Comparison of ENCODE assay signal across 8 cellular contexts in the genomic region with DNA sequence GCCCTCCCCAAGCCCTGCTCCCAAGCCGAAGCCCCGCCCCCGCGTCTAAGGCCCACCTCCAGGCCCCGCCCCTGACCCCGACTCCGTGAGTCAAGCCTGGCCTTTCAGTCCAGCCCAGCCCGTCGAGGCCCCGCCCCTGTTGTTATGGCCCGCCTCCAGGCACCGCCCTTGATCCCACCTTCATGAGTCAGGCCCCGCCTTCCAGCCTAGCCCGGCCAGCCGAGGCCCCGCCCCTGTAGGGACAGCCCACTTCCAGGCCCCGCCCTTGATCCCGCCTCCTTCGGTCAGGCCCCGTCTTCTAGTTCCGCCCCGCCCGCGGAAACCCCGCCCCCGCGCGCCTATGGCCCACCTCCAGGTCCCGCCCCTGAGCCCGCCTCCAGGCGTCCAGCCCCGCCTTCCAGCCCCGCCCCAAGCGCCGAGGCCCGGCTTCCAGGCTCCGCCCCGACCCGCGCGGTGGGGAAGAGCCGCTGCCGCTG. TPM values are rescaled to one million over a fixed set of nuclear protein-coding genes. Genes with fewer than 3 reads are reported as not detected.
DNase-seq lines count a peak whose midpoint lies in the region; ATAC-seq, FAIRE-seq and TF ChIP-seq lines count a peak whose summit lies in the region.

No MANE protein-coding gene starts in this region.

- no peak for FAIRE-seq in urothelium cell line (lab: Jason Lieb, UNC)

- H3K9me3 ChIP-seq in right atrium auricular region, result no peaks in the 10 kb centered on the region
- no peaks in the 10 kb centered on the region for H3K9me3 ChIP-seq in psoas muscle

- H3K4me1 ChIP-seq in right atrium auricular region, result peaks cover 0 to 16% of the 10 kb centered on the region in 2 donors
- peaks cover 15% of the 10 kb centered on the region for H3K4me1 ChIP-seq in psoas muscle

- DNase-seq in NCI-H187 (lab: John Stamatoyannopoulos, UW) (peak; percentile 99 to 100), T-helper 2 cell (peak; percentile 95 to 100 (median 100)), right atrium auricular region (ENCODE audit: low spot score) (peak; percentile 100), psoas muscle (peak; percentile 99 to 100), urothelium cell line (ENCODE audit: low spot score) (peak; percentile 91)

- H3K36me3 ChIP-seq in right atrium auricular region (no peaks in the 10 kb centered on the region), psoas muscle (ENCODE audit: insufficient read depth in 1 of 2, low read depth in 1 of 2) (no peaks in the 10 kb centered on the region)

- ATAC-seq in GM18499 (IDR thresholded peaks at IDR 0.05; ENCODE audit: insufficient read depth, unreplicated experiment) (peak; percentile 66), HG02970 (IDR thresholded peaks at IDR 0.05; ENCODE audit: low FRiP score, unreplicated experiment) (peak; percentile 91), psoas muscle (peak; percentile 92 to 96 (median 94))

- TF ChIP-seq CTCF in right atrium auricular region (IDR thresholded peaks at IDR 0.05) (no peak), psoas muscle (IDR thresholded peaks at IDR 0.05) (no peak)

- H3K4me3 ChIP-seq in right atrium auricular region (peak overlapping the region; percentile 91 to 99), psoas muscle (peak overlapping the region; percentile 92)

- H3K27me3 ChIP-seq in right atrium auricular region (no peaks in the 10 kb centered on the region), psoas muscle (ENCODE audit: insufficient read depth in 3 of 3, low read length in 2 of 3) (no peaks in the 10 kb centered on the region)

- 0 to 1% (median 0%) methylated on average over 9 to 43 of the region's 43 CpGs for WGBS in psoas muscle, 3 donors

- intact Hi-C loops in psoas muscle (cut with DNase I), result loop anchor here (2.0 to 5.0 kb wide), 3 partner anchors 41 to 164 kb away; partner anchors contain the start of gene MORC3 (in 1 of the 2)

- peak overlapping the region; percentile 45 for H3K27ac ChIP-seq in angular gyrus (ENCODE audit: low read depth, low read length)
- H3K27ac ChIP-seq in right atrium auricular region, result peak overlapping the region; percentile 81 to 84
- H3K27ac ChIP-seq in psoas muscle, result peak overlapping the region; percentile 79

RNA-seq across cellular contexts. Expression of gene DOP1B, which starts 0.2 kb away (rescaled TPM):
- 1 to 10 TPM; 4.0 to 4.9 TPM for total RNA-seq in right atrium auricular region
- total RNA-seq in psoas muscle, result 10 to 100 TPM; 12.8 to 20.7 (median 14.3) TPM
- polyA plus RNA-seq in psoas muscle, result 1 to 10 TPM; 3.1 to 7.4 (median 4.7) TPM

RNA-seq across cellular contexts. Expression of gene CBR3, which starts 21.5 kb away (rescaled TPM):
- 1 to 10 TPM; 1.8 to 8.2 TPM for total RNA-seq in right atrium auricular region
- total RNA-seq in psoas muscle, result 1 to 10 TPM in 3 of 4 donors, under 1 TPM in 1; 0.64 to 1.9 (median 1.2) TPM
- polyA plus RNA-seq in psoas muscle, result 1 to 10 TPM; 1.2 to 1.8 (median 1.8) TPM

Comparison
In these comparisons a context has a peak if more than half of its experiments do, and no peak if none do; other contexts are left out.
1. Peak in every context shown above with its lines: DNase-seq, ATAC-seq, H3K4me3 ChIP-seq and H3K27ac ChIP-seq.